In genomic region chr1:213921352-213922111, GRCh38 we compare ENCODE assay signal across 15 cellular contexts.
A peak's percentile ranks its signal among the peaks of the same experiment; 100 is the strongest.
DNase-seq lines count a peak whose midpoint lies in the region; ATAC-seq and TF ChIP-seq lines count a peak whose summit lies in the region.
"Had no signal": no experiment of that assay in that cellular context is flagged by ENCODE, and none has a peak within 500 bp of the region (broad histone marks: within the 10 kb centered on the region; RNA-seq: fewer than 3 reads in every experiment).

No MANE protein-coding gene starts in this region.

- H3K9me3 ChIP-seq in SJCRH30 (replicated peaks), result no peaks in the 10 kb centered on the region
- H3K9me3 ChIP-seq in esophagus muscularis mucosa, result no peaks in the 10 kb centered on the region

- intact Hi-C loops in esophagus muscularis mucosa (cut with DNase I), result no loop called here

- H3K36me3 ChIP-seq in SJCRH30 (no peaks in the 10 kb centered on the region), esophagus muscularis mucosa (no peaks in the 10 kb centered on the region)

- H3K27ac ChIP-seq in SJCRH30 (peak overlapping the region; percentile 33), esophagus muscularis mucosa (replicated peaks in 1 of 4) (no peak overlapping the region)

- ATAC-seq in HG03196 (IDR thresholded peaks at IDR 0.05; ENCODE audit: unreplicated experiment), result no peak
- ATAC-seq: GM23338, HCT116 had no signal

- H3K27me3 ChIP-seq in SJCRH30, result no peaks in the 10 kb centered on the region
- peaks cover 0 to 6% (median 0%) of the 10 kb centered on the region in 4 donors for H3K27me3 ChIP-seq in esophagus muscularis mucosa

- H3K4me1 ChIP-seq in SJCRH30, result peaks cover 15% of the 10 kb centered on the region
- no peaks in the 10 kb centered on the region for H3K4me1 ChIP-seq in esophagus muscularis mucosa

- no peak for TF ChIP-seq EP300 in esophagus muscularis mucosa (IDR thresholded peaks at IDR 0.05)

- H3K4me3 ChIP-seq in SJCRH30, result no peak overlapping the region
- no peak overlapping the region for H3K4me3 ChIP-seq in esophagus muscularis mucosa
- H3K4me3 ChIP-seq: GM23338 had no signal

- no peak for TF ChIP-seq POLR2A in esophagus muscularis mucosa (IDR thresholded peaks at IDR 0.05; ENCODE audit: low read depth)

- whole genome bisulfite sequencing in esophagus muscularis mucosa, result 61% methylated on average over 7 of the region's 7 CpGs

- TF ChIP-seq CTCF in esophagus muscularis mucosa (IDR thresholded peaks at IDR 0.05), result no peak

- DNase-seq in SJCRH30 (peak in 1 of 2 experiments; percentile 71), esophagus muscularis mucosa (ENCODE audit: extremely low spot score) (peak; percentile 37), myocyte (ENCODE audit: low read depth) (peak; percentile 22), HuH-7.5 (ENCODE audit: low spot score) (no peak), NCI-H524 (lab: John Stamatoyannopoulos, UW) (no peak)
- DNase-seq: C1 segment of cervical spinal cord; Calu3; CD4-positive, alpha-beta memory T cell; COR-L47; DMS153; DND-41; H9 had no signal

Comparison
In these comparisons a context has a peak if more than half of its experiments do, and no peak if none do; other contexts are left out.
1. DNase-seq: peak in esophagus muscularis mucosa (single experiment) and myocyte (single experiment); none in HuH-7.5 (single experiment) and NCI-H524 (0 of 2).